In the genomic region with DNA sequence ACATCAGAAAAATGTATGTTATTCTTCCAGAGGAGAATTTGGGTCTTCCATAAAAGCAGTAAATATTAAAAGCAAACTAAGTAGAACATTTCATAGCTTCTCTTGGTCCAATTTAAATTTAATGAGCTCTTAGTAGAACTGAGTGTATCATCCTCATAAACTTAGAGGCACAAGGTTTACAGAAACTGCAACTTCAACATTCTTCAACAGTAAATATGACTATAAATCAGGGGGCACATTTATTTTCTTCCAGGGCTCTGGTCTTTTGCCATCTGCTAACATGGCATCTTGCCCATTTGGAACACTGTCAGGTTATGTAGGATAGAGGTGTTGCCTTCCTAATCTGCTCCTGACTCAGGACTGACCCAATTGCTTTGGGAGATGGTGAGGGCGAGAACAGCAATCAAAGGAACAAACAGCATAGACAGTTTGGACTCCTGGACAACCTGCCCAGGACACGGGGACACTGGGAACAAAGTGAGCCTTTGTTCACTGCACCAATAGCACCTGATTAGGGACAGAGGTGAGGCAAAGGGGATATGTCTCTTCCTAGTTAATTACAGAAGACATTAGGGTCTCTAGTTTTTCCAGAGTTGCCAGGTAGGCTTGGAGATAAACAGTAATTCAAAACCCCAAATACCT, we compare ENCODE assay signal across 17 cellular contexts.
"Had no signal": no experiment of that assay in that cellular context is flagged by ENCODE, and none has a peak within 500 bp of the region (broad histone marks: within the 10 kb centered on the region; RNA-seq: fewer than 3 reads in every experiment).

No MANE protein-coding gene starts in this region.

- H3K27me3 ChIP-seq: heart left ventricle, spleen, upper lobe of left lung had no signal

- H3K9me3 ChIP-seq: heart left ventricle, thoracic aorta, upper lobe of left lung had no signal

- H3K4me3 ChIP-seq: coronary artery, heart left ventricle, spleen, thoracic aorta, upper lobe of left lung had no signal

- H3K27ac ChIP-seq: coronary artery, epithelial cell of prostate, heart left ventricle, spleen, thoracic aorta, upper lobe of left lung had no signal

- DNase-seq: activated CD4-positive, alpha-beta T cell treated with anti-CD3 and anti-CD28 coated beads, Interleukin-2, amount 10 ng/mL, durations not matched to agents 7 days and 5 days; activated CD8-positive, alpha-beta T cell treated with anti-CD3 and anti-CD28 coated beads, Interleukin-2, amount 10 ng/mL, durations not matched to agents 7 days and 5 days; activated gamma-delta T cell; activated naive CD4-positive, alpha-beta T cell treated with anti-CD3 and anti-CD28 coated beads, Interleukin-2, amount 50 U/mL, for 16 hours; activated naive CD8-positive, alpha-beta T cell treated with anti-CD3 and anti-CD28 coated beads, Interleukin-2, amount 50 U/mL, for 24 hours; cerebellar nuclear complex; heart left ventricle; left ventricle myocardium superior; mammary epithelial cell; natural killer cell; spleen; stimulated activated CD4-positive, alpha-beta T cell treated with anti-CD3 and anti-CD28 coated beads, Interleukin-4, amount 100 ng/mL, for 24 hours; stimulated activated naive CD4-positive, alpha-beta T cell treated with Interleukin-2 at 50 U/mL for 16 hours; upper lobe of left lung had no signal

- H3K36me3 ChIP-seq: heart left ventricle, spleen, thoracic aorta, upper lobe of left lung had no signal

- H3K4me1 ChIP-seq: heart left ventricle, spleen, upper lobe of left lung had no signal
